In genomic region chr10:595473-595872, GRCh38 we compare ENCODE assay signal across 24 cellular contexts.
A peak's percentile ranks its signal among the peaks of the same experiment; 100 is the strongest.
DNase-seq lines count a peak whose midpoint lies in the region; ATAC-seq and TF ChIP-seq lines count a peak whose summit lies in the region.
"Had no signal": no experiment of that assay in that cellular context is flagged by ENCODE, and none has a peak within 500 bp of the region (broad histone marks: within the 10 kb centered on the region; RNA-seq: fewer than 3 reads in every experiment).

No MANE protein-coding gene starts in this region.

- H3K27me3 Mint-ChIP-seq in activated naive CD8-positive, alpha-beta T cell treated with anti-CD3 and anti-CD28 coated beads for 36 hours: no peaks in the 10 kb centered on the region
- peaks cover 14% of the 10 kb centered on the region for H3K27me3 Mint-ChIP-seq in activated naive CD8-positive, alpha-beta T cell treated with anti-CD3 and anti-CD28 coated beads, Interleukin-2, amount 50 U/mL, for 24 hours

- ATAC-seq in upper lobe of right lung (no peak), HG02884 (IDR thresholded peaks at IDR 0.05; ENCODE audit: unreplicated experiment) (no peak)
- no peak for ATAC-seq in activated naive CD8-positive, alpha-beta T cell treated with anti-CD3 and anti-CD28 coated beads, Interleukin-2, amount 50 U/mL, for 24 hours
- ATAC-seq: A549, GM12878 had no signal

- WGBS in mesenchymal stem cell: over 99% methylated on average over 12 of the region's 12 CpGs

- H2BK5ac ChIP-seq in mesenchymal stem cell (ENCODE audit: low read depth, low read length, poor library complexity, severe bottlenecking): no peak overlapping the region

- H2BK15ac ChIP-seq in mesenchymal stem cell (ENCODE audit: low read depth, poor library complexity, severe bottlenecking): no peak overlapping the region

- H4K20me1 ChIP-seq in OCI-LY1 (ENCODE audit: insufficient read depth, low read length): no peaks in the 10 kb centered on the region

- H3K79me1 ChIP-seq in mesenchymal stem cell (replicated peaks; ENCODE audit: low read length, poor library complexity, severe bottlenecking): peaks cover 38% of the 10 kb centered on the region

- no peak for TF ChIP-seq CTCF in OCI-LY1 (IDR thresholded peaks at IDR 0.05; ENCODE audit: low read length)
- no peak for TF ChIP-seq CTCF in upper lobe of right lung (IDR thresholded peaks at IDR 0.05)

- H2AFZ ChIP-seq in OCI-LY1 (ENCODE audit: low read length) (no peak overlapping the region), mesenchymal stem cell (ENCODE audit: low read depth, low read length) (no peak overlapping the region)
- H2AFZ ChIP-seq: GM23248 had no signal

- DNase-seq in mesenchymal stem cell: no peak
- peak; percentile 5 for DNase-seq in posterior vena cava (ENCODE audit: low spot score)
- DNase-seq in upper lobe of right lung: peak; percentile 5
- no peak for DNase-seq in activated naive CD8-positive, alpha-beta T cell treated with anti-CD3 and anti-CD28 coated beads for 36 hours
- no peak for DNase-seq in activated naive CD8-positive, alpha-beta T cell treated with anti-CD3 and anti-CD28 coated beads, Interleukin-2, amount 50 U/mL, for 24 hours
- DNase-seq: 8988T; ACHN; AML-193; BE2C; CD4-positive, alpha-beta T cell; CD8-positive, alpha-beta memory T cell; DMS 273 treated with DMSO at 0.1 percent for 48 hours; DMS79; EL; GDM1; GM23248; H7; HCEC 1CT had no signal

- no peaks in the 10 kb centered on the region for H3K27me3 ChIP-seq in OCI-LY1 (ENCODE audit: insufficient read depth, low read length)
- no peaks in the 10 kb centered on the region for H3K27me3 ChIP-seq in mesenchymal stem cell (ENCODE audit: control insufficient read depth in 1 of 2, insufficient read depth in 1 of 2, low read length in 2 of 2)
- H3K27me3 ChIP-seq in upper lobe of right lung: no peaks in the 10 kb centered on the region
- H3K27me3 ChIP-seq: BE2C had no signal

- H4K8ac ChIP-seq in mesenchymal stem cell (ENCODE audit: low read length): no peak overlapping the region

- no peaks in the 10 kb centered on the region for H3K9me2 ChIP-seq in OCI-LY1 (ENCODE audit: low read depth, low read length)

- no peaks in the 10 kb centered on the region for H3K36me3 Mint-ChIP-seq in activated naive CD8-positive, alpha-beta T cell treated with anti-CD3 and anti-CD28 coated beads for 36 hours
- H3K36me3 Mint-ChIP-seq in activated naive CD8-positive, alpha-beta T cell treated with anti-CD3 and anti-CD28 coated beads, Interleukin-2, amount 50 U/mL, for 24 hours (ENCODE audit: low read depth): no peaks in the 10 kb centered on the region
- H3K36me3 Mint-ChIP-seq: CD14-positive monocyte; CD8-positive, alpha-beta memory T cell had no signal

- H3K9ac ChIP-seq in OCI-LY1 (ENCODE audit: low read length): no peak overlapping the region
- H3K9ac ChIP-seq in mesenchymal stem cell (ENCODE audit: low read length): no peak overlapping the region
- H3K9ac ChIP-seq: BLaER1 treated with 17β-estradiol and CSF1 and Interleukin-3, amounts not matched to agents 10 nM and 100 nM; GM23248 had no signal

- H3F3A ChIP-seq in OCI-LY1 (ENCODE audit: insufficient read depth, low read length): no peaks in the 10 kb centered on the region

- intact Hi-C loops in posterior vena cava (cut with DNase I) (loop anchor here in 1 of 2 donors (5.0 kb wide), 1 partner anchor 87 kb away; no protein-coding TSS in a partner anchor), upper lobe of right lung (cut with DNase I) (no loop called here)

- peaks cover 78% of the 10 kb centered on the region for H3K4me1 ChIP-seq in OCI-LY1 (ENCODE audit: insufficient read depth, low read length, severe bottlenecking)
- peaks cover 33% of the 10 kb centered on the region for H3K4me1 ChIP-seq in mesenchymal stem cell (ENCODE audit: control insufficient read depth, insufficient read depth, low read depth, low read length)
- peaks cover 3% of the 10 kb centered on the region for H3K4me1 ChIP-seq in upper lobe of right lung
- H3K4me1 ChIP-seq: A549, BE2C had no signal

- H3K27ac ChIP-seq in OCI-LY1 (ENCODE audit: low read depth, low read length, poor library complexity, severe bottlenecking) (peak overlapping the region; percentile 43), mesenchymal stem cell (ENCODE audit: low read length, poor library complexity, severe bottlenecking) (no peak overlapping the region), upper lobe of right lung (no peak overlapping the region)
- H3K27ac ChIP-seq: A549; BLaER1 treated with 17β-estradiol and CSF1 and Interleukin-3, amounts not matched to agents 10 nM and 100 nM; GM23248 had no signal

- peaks cover 50% of the 10 kb centered on the region for H3K36me3 ChIP-seq in OCI-LY1 (ENCODE audit: insufficient read depth, low read length)
- H3K36me3 ChIP-seq in mesenchymal stem cell (ENCODE audit: control insufficient read depth in 1 of 2, insufficient read depth in 2 of 2, low read depth in 1 of 2, low read length in 2 of 2): peaks cover 0 to 8% of the 10 kb centered on the region in 2 experiments
- no peaks in the 10 kb centered on the region for H3K36me3 ChIP-seq in upper lobe of right lung
- H3K36me3 ChIP-seq: BE2C; BLaER1 treated with 17β-estradiol and CSF1 and Interleukin-3, amounts not matched to agents 10 nM and 100 nM had no signal

- no peak overlapping the region for H2BK120ac ChIP-seq in mesenchymal stem cell (ENCODE audit: low read depth, low read length)

- no peak overlapping the region for H2BK12ac ChIP-seq in mesenchymal stem cell (ENCODE audit: low read length in 2 of 2)

- no peak overlapping the region for H3K18ac ChIP-seq in mesenchymal stem cell (ENCODE audit: low read depth in 1 of 2, low read length in 2 of 2)

- H3K4me2 ChIP-seq in OCI-LY1 (ENCODE audit: low read length): no peak overlapping the region
- no peak overlapping the region for H3K4me2 ChIP-seq in mesenchymal stem cell (ENCODE audit: low read length, poor library complexity, severe bottlenecking)
- H3K4me2 ChIP-seq: A549; BLaER1 treated with 17β-estradiol and CSF1 and Interleukin-3, amounts not matched to agents 10 nM and 100 nM had no signal

- no peaks in the 10 kb centered on the region for H3K9me3 ChIP-seq in OCI-LY1 (ENCODE audit: low read length)
- H3K9me3 ChIP-seq in mesenchymal stem cell (ENCODE audit: control insufficient read depth, low read length): no peaks in the 10 kb centered on the region
- no peaks in the 10 kb centered on the region for H3K9me3 ChIP-seq in upper lobe of right lung
- H3K9me3 ChIP-seq: A549; BE2C; BLaER1 treated with 17β-estradiol and CSF1 and Interleukin-3, amounts not matched to agents 10 nM and 100 nM had no signal

- no peaks in the 10 kb centered on the region for H3K9me3 Mint-ChIP-seq in activated naive CD8-positive, alpha-beta T cell treated with anti-CD3 and anti-CD28 coated beads for 36 hours
- no peaks in the 10 kb centered on the region for H3K9me3 Mint-ChIP-seq in activated naive CD8-positive, alpha-beta T cell treated with anti-CD3 and anti-CD28 coated beads, Interleukin-2, amount 50 U/mL, for 24 hours
- H3K9me3 Mint-ChIP-seq: CD4-positive, alpha-beta T cell; CD8-positive, alpha-beta memory T cell had no signal

- no peaks in the 10 kb centered on the region for H3K4me1 Mint-ChIP-seq in activated naive CD8-positive, alpha-beta T cell treated with anti-CD3 and anti-CD28 coated beads for 36 hours
- H3K4me1 Mint-ChIP-seq in activated naive CD8-positive, alpha-beta T cell treated with anti-CD3 and anti-CD28 coated beads, Interleukin-2, amount 50 U/mL, for 24 hours: no peaks in the 10 kb centered on the region
- H3K4me1 Mint-ChIP-seq: CD14-positive monocyte; CD8-positive, alpha-beta memory T cell had no signal

- H3K4me3 Mint-ChIP-seq in activated naive CD8-positive, alpha-beta T cell treated with anti-CD3 and anti-CD28 coated beads for 36 hours: no peak overlapping the region
- H3K4me3 Mint-ChIP-seq in activated naive CD8-positive, alpha-beta T cell treated with anti-CD3 and anti-CD28 coated beads, Interleukin-2, amount 50 U/mL, for 24 hours: no peak overlapping the region
- H3K4me3 Mint-ChIP-seq: CD14-positive monocyte; CD4-positive, alpha-beta T cell; CD8-positive, alpha-beta memory T cell had no signal

- H4K91ac ChIP-seq in mesenchymal stem cell (ENCODE audit: low read length): no peak overlapping the region

- H3K14ac ChIP-seq in mesenchymal stem cell (ENCODE audit: low read length in 2 of 2): no peak overlapping the region

- no peak overlapping the region for H3K4ac ChIP-seq in mesenchymal stem cell (ENCODE audit: low read depth in 1 of 2, low read length in 2 of 2)

- H3K27ac Mint-ChIP-seq in activated naive CD8-positive, alpha-beta T cell treated with anti-CD3 and anti-CD28 coated beads for 36 hours: no peak overlapping the region
- H3K27ac Mint-ChIP-seq in activated naive CD8-positive, alpha-beta T cell treated with anti-CD3 and anti-CD28 coated beads, Interleukin-2, amount 50 U/mL, for 24 hours: no peak overlapping the region
- H3K27ac Mint-ChIP-seq: CD4-positive, alpha-beta T cell; CD8-positive, alpha-beta memory T cell had no signal

- peak overlapping the region; percentile 9 for H2AK5ac ChIP-seq in mesenchymal stem cell (ENCODE audit: low read length, severe bottlenecking)

- H3K23ac ChIP-seq in mesenchymal stem cell (ENCODE audit: low read length in 2 of 2): no peak overlapping the region

- peaks cover 51% of the 10 kb centered on the region for H3K79me2 ChIP-seq in OCI-LY1 (ENCODE audit: insufficient read depth, low read length)

- no peak overlapping the region for H3K4me3 ChIP-seq in OCI-LY1 (ENCODE audit: low read depth, low read length, poor library complexity, severe bottlenecking)
- no peak overlapping the region for H3K4me3 ChIP-seq in mesenchymal stem cell (ENCODE audit: insufficient read depth in 1 of 2, low read depth in 1 of 2, low read length in 2 of 2)
- no peak overlapping the region for H3K4me3 ChIP-seq in upper lobe of right lung
- H3K4me3 ChIP-seq: A549; BLaER1 treated with 17β-estradiol and CSF1 and Interleukin-3, amounts not matched to agents 10 nM and 100 nM; GM12878; GM23248 had no signal

Comparison
In these comparisons a context has a peak if more than half of its experiments do, and no peak if none do; other contexts are left out.
1. DNase-seq: peak in posterior vena cava (single experiment) and upper lobe of right lung (single experiment); none in mesenchymal stem cell (single experiment), activated naive CD8-positive, alpha-beta T cell treated with anti-CD3 and anti-CD28 coated beads for 36 hours (single experiment) and activated naive CD8-positive, alpha-beta T cell treated with anti-CD3 and anti-CD28 coated beads, Interleukin-2, amount 50 U/mL, for 24 hours (single experiment).